Comparison of ENCODE assay signal across 15 cellular contexts in genomic region chr11:123299721-123300120, GRCh38.
DNase-seq lines count a peak whose midpoint lies in the region; ATAC-seq and TF ChIP-seq lines count a peak whose summit lies in the region.
"Had no signal": no experiment of that assay in that cellular context is flagged by ENCODE, and none has a peak within 500 bp of the region (broad histone marks: within the 10 kb centered on the region; RNA-seq: fewer than 3 reads in every experiment).

No MANE protein-coding gene starts in this region.

- peak; percentile 63 for ATAC-seq in Right ventricle myocardium inferior
- ATAC-seq in gastrocnemius medialis = peak; percentile 92
- ATAC-seq in GM19328 (IDR thresholded peaks at IDR 0.05; ENCODE audit: unreplicated experiment) = no peak

- H3K27me3 ChIP-seq in right atrium auricular region = no peaks in the 10 kb centered on the region
- peaks cover 42% of the 10 kb centered on the region for H3K27me3 ChIP-seq in left ventricle myocardium inferior (ENCODE audit: low read depth)
- H3K27me3 ChIP-seq in gastrocnemius medialis = no peaks in the 10 kb centered on the region
- H3K27me3 ChIP-seq: BLaER1 had no signal

- H3K27ac ChIP-seq in right atrium auricular region (no peak overlapping the region), left ventricle myocardium inferior (replicated peaks) (no peak overlapping the region), gastrocnemius medialis (peak overlapping the region in 2 of 4 donors; percentile 34 to 45)
- H3K27ac ChIP-seq: BLaER1 had no signal

- in situ Hi-C loops in gastrocnemius medialis (cut with MboI; ENCODE audit: low sequenced_read_pairs in 4 of 4) = loop anchor here (5.0 to 10.0 kb wide), 4 partner anchors 55 to 178 kb away; no protein-coding TSS in a partner anchor

- TF ChIP-seq CTCF in right atrium auricular region (IDR thresholded peaks at IDR 0.05) (no peak), left ventricle myocardium inferior (IDR thresholded peaks at IDR 0.05; ENCODE audit: borderline replicate concordance) (no peak), gastrocnemius medialis (IDR thresholded peaks at IDR 0.05 in 4 of 5, conservative IDR thresholded peaks at IDR 0.05 in 1 of 5) (no peak)

- H3K9me3 ChIP-seq in right atrium auricular region = no peaks in the 10 kb centered on the region
- no peaks in the 10 kb centered on the region for H3K9me3 ChIP-seq in left ventricle myocardium inferior (replicated peaks)
- no peaks in the 10 kb centered on the region for H3K9me3 ChIP-seq in gastrocnemius medialis
- H3K9me3 ChIP-seq: Caco-2, HAP-1 had no signal

- H3K4me3 ChIP-seq in right atrium auricular region (no peak overlapping the region), left ventricle myocardium inferior (no peak overlapping the region), gastrocnemius medialis (no peak overlapping the region)
- H3K4me3 ChIP-seq: BLaER1, HAP-1 had no signal

- DNase-seq in Right ventricle myocardium inferior (ENCODE audit: missing footprints) (no peak), right atrium auricular region (ENCODE audit: low spot score) (no peak), NCI-H69 (lab: John Stamatoyannopoulos, UW) (peak; percentile 19), left ventricle myocardium inferior (peak; percentile 29), gastrocnemius medialis (peak; percentile 80 to 84), HuH-7 (ENCODE audit: low spot score) (no peak)
- DNase-seq: 8988T; AML-193; Caco-2; CD8-positive, alpha-beta memory T cell; GOT3; IMR-90 had no signal

- H3K36me3 ChIP-seq in right atrium auricular region (no peaks in the 10 kb centered on the region), left ventricle myocardium inferior (no peaks in the 10 kb centered on the region), gastrocnemius medialis (no peaks in the 10 kb centered on the region)
- H3K36me3 ChIP-seq: BLaER1, HAP-1 had no signal

- H3K4me1 ChIP-seq in right atrium auricular region (peaks cover 0 to 15% of the 10 kb centered on the region in 2 donors), left ventricle myocardium inferior (peaks cover 27% of the 10 kb centered on the region), gastrocnemius medialis (peaks cover 11 to 18% of the 10 kb centered on the region in 2 donors)
- H3K4me1 ChIP-seq: Caco-2 had no signal

- no peak for TF ChIP-seq POLR2A in gastrocnemius medialis (IDR thresholded peaks at IDR 0.05)

- intact Hi-C loops in Right ventricle myocardium inferior (cut with DNase I) (no loop called here), left ventricle myocardium inferior (cut with micrococcal nuclease) (loop anchor here (5.0 kb wide), 1 partner anchor 178 kb away; no protein-coding TSS in a partner anchor), gastrocnemius medialis (cut with DNase I; ENCODE audit: low total_unique reads) (no loop called here)

Comparison
In these comparisons a context has a peak if more than half of its experiments do, and no peak if none do; other contexts are left out.
1. DNase-seq: peak in NCI-H69 (single experiment), left ventricle myocardium inferior (single experiment) and gastrocnemius medialis (2 of 2); none in Right ventricle myocardium inferior (single experiment), right atrium auricular region (single experiment) and HuH-7 (single experiment).